In the genomic region with DNA sequence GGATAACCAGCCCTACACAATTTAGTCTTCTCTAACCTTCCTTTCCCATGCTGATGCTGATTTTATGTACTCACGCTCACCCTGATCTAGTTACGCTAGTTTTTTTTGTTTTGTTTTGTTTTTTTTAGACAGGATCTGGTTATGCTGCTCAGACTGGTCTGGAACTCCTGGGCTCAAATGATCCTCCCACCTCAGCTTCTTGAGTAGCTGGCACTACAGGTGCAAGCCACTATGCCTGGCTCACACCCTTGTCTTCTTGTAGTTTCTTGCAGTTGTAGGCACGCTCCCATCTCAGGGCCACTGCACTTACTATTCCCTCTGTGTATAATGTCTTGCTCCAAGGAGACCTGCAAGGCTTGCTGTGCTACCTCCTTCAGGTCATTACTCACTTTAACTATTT, we compare ENCODE assay signal across 16 cellular contexts. TPM values are rescaled to one million over a fixed set of nuclear protein-coding genes. Genes with fewer than 3 reads are reported as not detected.
DNase-seq lines count a peak whose midpoint lies in the region; ATAC-seq and TF ChIP-seq lines count a peak whose summit lies in the region.
"Had no signal": no experiment of that assay in that cellular context is flagged by ENCODE, and none has a peak within 500 bp of the region (broad histone marks: within the 10 kb centered on the region; RNA-seq: fewer than 3 reads in every experiment).

No MANE protein-coding gene starts in this region.

- H3K27ac ChIP-seq in left lung: peak overlapping the region in 1 of 2 donors; percentile 65
- H3K27ac ChIP-seq in upper lobe of left lung: peak overlapping the region in 3 of 4 donors; percentile 20 to 53 (median 40)
- H3K27ac ChIP-seq: SK-N-MC had no signal

- 79% methylated on average over 3 of the region's 3 CpGs for WGBS in upper lobe of left lung, 2 donors

- H3K36me3 Mint-ChIP-seq in activated T-cell treated with anti-CD3 and anti-CD28 coated beads, Interleukin-2, amount 50 U/mL, for 4 hours (ENCODE audit: insufficient read depth): peaks cover 51% of the 10 kb centered on the region
- H3K36me3 Mint-ChIP-seq in activated T-helper 1 cell treated with anti-CD3 and anti-CD28 coated beads, Interleukin-12 subunit alpha, Interleukin-12 subunit beta, Interleukin-2, Interleukin-4 antibody, amounts not matched to agents 30 ng/mL and 10 ng/mL and 1 ng/mL, durations not matched to agents 14 hours and 24 hours and 36 hours (ENCODE audit: low read depth): peaks cover 38% of the 10 kb centered on the region
- no peaks in the 10 kb centered on the region for H3K36me3 Mint-ChIP-seq in immature natural killer cell

- TF ChIP-seq POLR2A in upper lobe of left lung (IDR thresholded peaks at IDR 0.05): no peak

- ATAC-seq in activated T-cell treated with anti-CD3 and anti-CD28 coated beads, Interleukin-2, amount 50 U/mL, for 4 hours: no peak
- ATAC-seq in left lung: peak; percentile 71
- ATAC-seq in upper lobe of left lung (ENCODE audit: low FRiP score in 2 of 2): peak in 1 of 2 donors; percentile 49
- no peak for ATAC-seq in HG03457 (IDR thresholded peaks at IDR 0.05; ENCODE audit: unreplicated experiment)
- ATAC-seq: effector memory CD8-positive, alpha-beta T cell had no signal

- H3K4me3 ChIP-seq in left lung: no peak overlapping the region
- no peak overlapping the region for H3K4me3 ChIP-seq in upper lobe of left lung
- H3K4me3 ChIP-seq: heart right ventricle, SK-N-MC had no signal

- no peak for TF ChIP-seq EP300 in upper lobe of left lung (IDR thresholded peaks at IDR 0.05)

- H3K4me1 Mint-ChIP-seq in activated T-cell treated with anti-CD3 and anti-CD28 coated beads, Interleukin-2, amount 50 U/mL, for 4 hours (ENCODE audit: low read depth): peaks cover 85% of the 10 kb centered on the region
- peaks cover 91% of the 10 kb centered on the region for H3K4me1 Mint-ChIP-seq in activated T-helper 1 cell treated with anti-CD3 and anti-CD28 coated beads, Interleukin-12 subunit alpha, Interleukin-12 subunit beta, Interleukin-2, Interleukin-4 antibody, amounts not matched to agents 30 ng/mL and 10 ng/mL and 1 ng/mL, durations not matched to agents 14 hours and 24 hours and 36 hours (ENCODE audit: low read depth)
- H3K4me1 Mint-ChIP-seq in immature natural killer cell: peaks cover 22 to 31% of the 10 kb centered on the region in 2 donors

- DNase-seq in activated T-cell treated with anti-CD3 and anti-CD28 coated beads, Interleukin-2, amount 50 U/mL, for 4 hours: no peak
- no peak for DNase-seq in activated T-cell treated with anti-CD3 and anti-CD28 coated beads for 4 hours
- no peak for DNase-seq in activated T-helper 1 cell treated with anti-CD3 and anti-CD28 coated beads, Interleukin-12 subunit alpha, Interleukin-12 subunit beta, Interleukin-2, Interleukin-4 antibody, amounts not matched to agents 30 ng/mL and 10 ng/mL and 1 ng/mL, durations not matched to agents 14 hours and 24 hours and 36 hours (ENCODE audit: low spot score)
- DNase-seq in left lung: peak in 1 of 2 donors; percentile 45
- peak in 1 of 2 donors; percentile 51 for DNase-seq in upper lobe of left lung
- DNase-seq in hypothalamus (lab: John Stamatoyannopoulos, UW): no peak
- no peak for DNase-seq in immature natural killer cell
- DNase-seq: ACHN; activated effector memory CD4-positive, alpha-beta T cell treated with Interleukin-2 at 50 U/mL for 16 hours; DMS 273 treated with DMSO at 0.1 percent for 48 hours; effector memory CD8-positive, alpha-beta T cell; heart right ventricle; NCI-H2029 treated with DMSO at 0.1 percent for 48 hours; nucleus accumbens had no signal

- H3K27me3 ChIP-seq in left lung (no peaks in the 10 kb centered on the region), upper lobe of left lung (no peaks in the 10 kb centered on the region)
- H3K27me3 ChIP-seq: heart right ventricle had no signal

- H3K27me3 Mint-ChIP-seq in activated T-cell treated with anti-CD3 and anti-CD28 coated beads, Interleukin-2, amount 50 U/mL, for 4 hours (ENCODE audit: low read depth): no peaks in the 10 kb centered on the region
- H3K27me3 Mint-ChIP-seq in activated T-helper 1 cell treated with anti-CD3 and anti-CD28 coated beads, Interleukin-12 subunit alpha, Interleukin-12 subunit beta, Interleukin-2, Interleukin-4 antibody, amounts not matched to agents 30 ng/mL and 10 ng/mL and 1 ng/mL, durations not matched to agents 14 hours and 24 hours and 36 hours (ENCODE audit: insufficient read depth): no peaks in the 10 kb centered on the region
- H3K27me3 Mint-ChIP-seq in immature natural killer cell (ENCODE audit: low read depth in 3 of 3): peaks cover 0 to 4% (median under 1%) of the 10 kb centered on the region in 3 donors
- H3K27me3 Mint-ChIP-seq: effector memory CD8-positive, alpha-beta T cell had no signal

- H3K9me3 Mint-ChIP-seq in activated T-cell treated with anti-CD3 and anti-CD28 coated beads, Interleukin-2, amount 50 U/mL, for 4 hours: no peaks in the 10 kb centered on the region
- H3K9me3 Mint-ChIP-seq in activated T-helper 1 cell treated with anti-CD3 and anti-CD28 coated beads, Interleukin-12 subunit alpha, Interleukin-12 subunit beta, Interleukin-2, Interleukin-4 antibody, amounts not matched to agents 30 ng/mL and 10 ng/mL and 1 ng/mL, durations not matched to agents 14 hours and 24 hours and 36 hours: no peaks in the 10 kb centered on the region
- H3K9me3 Mint-ChIP-seq in immature natural killer cell: no peaks in the 10 kb centered on the region
- H3K9me3 Mint-ChIP-seq: effector memory CD8-positive, alpha-beta T cell had no signal

- H3K9me3 ChIP-seq in left lung: no peaks in the 10 kb centered on the region
- H3K9me3 ChIP-seq in upper lobe of left lung: no peaks in the 10 kb centered on the region
- H3K9me3 ChIP-seq: heart right ventricle had no signal

- intact Hi-C loops in activated T-helper 1 cell treated with anti-CD3 and anti-CD28 coated beads, Interleukin-12 subunit alpha, Interleukin-12 subunit beta, Interleukin-2, Interleukin-4 antibody, amounts not matched to agents 30 ng/mL and 10 ng/mL and 1 ng/mL, durations not matched to agents 14 hours and 24 hours and 36 hours (cut with micrococcal nuclease): no loop called here
- intact Hi-C loops in left lung (cut with DNase I): no loop called here

- H3K36me3 ChIP-seq in left lung (no peaks in the 10 kb centered on the region), upper lobe of left lung (no peaks in the 10 kb centered on the region)
- H3K36me3 ChIP-seq: heart right ventricle had no signal

- H3K4me1 ChIP-seq in left lung (peaks cover 6 to 89% of the 10 kb centered on the region in 2 donors), upper lobe of left lung (peaks cover 23 to 64% (median 45%) of the 10 kb centered on the region in 4 donors)

- peak overlapping the region; percentile 37 for H3K27ac Mint-ChIP-seq in activated T-helper 1 cell treated with anti-CD3 and anti-CD28 coated beads, Interleukin-12 subunit alpha, Interleukin-12 subunit beta, Interleukin-2, Interleukin-4 antibody, amounts not matched to agents 30 ng/mL and 10 ng/mL and 1 ng/mL, durations not matched to agents 14 hours and 24 hours and 36 hours
- no peak overlapping the region for H3K27ac Mint-ChIP-seq in immature natural killer cell
- H3K27ac Mint-ChIP-seq: effector memory CD8-positive, alpha-beta T cell had no signal

- no peak for TF ChIP-seq CTCF in left lung (IDR thresholded peaks at IDR 0.05)
- no peak for TF ChIP-seq CTCF in upper lobe of left lung (IDR thresholded peaks at IDR 0.05)

- H3K4me3 Mint-ChIP-seq in activated T-cell treated with anti-CD3 and anti-CD28 coated beads, Interleukin-2, amount 50 U/mL, for 4 hours: peak overlapping the region; percentile 34
- H3K4me3 Mint-ChIP-seq in activated T-helper 1 cell treated with anti-CD3 and anti-CD28 coated beads, Interleukin-12 subunit alpha, Interleukin-12 subunit beta, Interleukin-2, Interleukin-4 antibody, amounts not matched to agents 30 ng/mL and 10 ng/mL and 1 ng/mL, durations not matched to agents 14 hours and 24 hours and 36 hours: no peak overlapping the region
- no peak overlapping the region for H3K4me3 Mint-ChIP-seq in immature natural killer cell
- H3K4me3 Mint-ChIP-seq: effector memory CD8-positive, alpha-beta T cell had no signal

RNA-seq across cellular contexts. Expression of gene PELI1, which starts 6.2 kb away (rescaled TPM):
- total RNA-seq in activated T-cell treated with anti-CD3 and anti-CD28 coated beads, Interleukin-2, amount 50 U/mL, for 4 hours: 10 to 100 TPM; 49.0 to 71.8 (median 68.1) TPM
- total RNA-seq in activated T-helper 1 cell treated with anti-CD3 and anti-CD28 coated beads, Interleukin-12 subunit alpha, Interleukin-12 subunit beta, Interleukin-2, Interleukin-4 antibody, amounts not matched to agents 30 ng/mL and 10 ng/mL and 1 ng/mL, durations not matched to agents 14 hours and 24 hours and 36 hours: 47.1 and 50.4 TPM in 2 replicates
- total RNA-seq in left lung: 10 to 100 TPM; 37.5 to 41.3 TPM
- total RNA-seq in upper lobe of left lung: 10 to 100 TPM; 18.5 to 57.3 (median 36.2) TPM
- polyA plus RNA-seq in immature natural killer cell: 1 to 10 TPM; 2.7 to 4.8 (median 4.1) TPM
